ENCODE assay signal across 8 cellular contexts in genomic region chr6:78868124-78868523, GRCh38. TPM values are rescaled to one million over a fixed set of nuclear protein-coding genes. Genes with fewer than 3 reads are reported as not detected.
A peak's percentile ranks its signal among the peaks of the same experiment; 100 is the strongest.
DNase-seq lines count a peak whose midpoint lies in the region; ATAC-seq and TF ChIP-seq lines count a peak whose summit lies in the region.

No MANE protein-coding gene starts in this region.

- H3K27me3 Mint-ChIP-seq in activated naive CD8-positive, alpha-beta T cell treated with anti-CD3 and anti-CD28 coated beads, Interleukin-2, amount 10 ng/mL, durations not matched to agents 7 days and 5 days: no peaks in the 10 kb centered on the region

- H3K27me3 ChIP-seq in heart left ventricle: no peaks in the 10 kb centered on the region
- H3K27me3 ChIP-seq in liver (ENCODE audit: control insufficient read depth in 4 of 4, insufficient read depth in 4 of 4, low read length in 3 of 4): no peaks in the 10 kb centered on the region

- peak overlapping the region; percentile 97 for H3K4me3 Mint-ChIP-seq in activated naive CD8-positive, alpha-beta T cell treated with anti-CD3 and anti-CD28 coated beads, Interleukin-2, amount 10 ng/mL, durations not matched to agents 7 days and 5 days

- TF ChIP-seq POLR2A in heart left ventricle (IDR thresholded peaks at IDR 0.05): no peak

- in situ Hi-C loops in GM13976 (cut with MboI; ENCODE audit: low sequenced_read_pairs, unreplicated experiment): loop anchor here (25.0 kb wide), 1 partner anchor 369 kb away; the partner anchor contains the start of gene HMGN3

- H3K4me1 ChIP-seq in heart left ventricle (peaks cover 0 to 16% (median 6%) of the 10 kb centered on the region in 12 donors), liver (ENCODE audit: control insufficient read depth in 4 of 4, insufficient read depth in 4 of 4, low read length in 3 of 4) (peaks cover 0 to 14% (median 0%) of the 10 kb centered on the region in 4 donors), urinary bladder (ENCODE audit: insufficient read depth) (no peaks in the 10 kb centered on the region)

- H3K36me3 Mint-ChIP-seq in activated naive CD8-positive, alpha-beta T cell treated with anti-CD3 and anti-CD28 coated beads, Interleukin-2, amount 10 ng/mL, durations not matched to agents 7 days and 5 days: peaks cover 3% of the 10 kb centered on the region

- H3K9me3 ChIP-seq in heart left ventricle: no peaks in the 10 kb centered on the region
- no peaks in the 10 kb centered on the region for H3K9me3 ChIP-seq in liver (ENCODE audit: control insufficient read depth in 4 of 4, low read length in 3 of 4)

- H3K4me3 ChIP-seq in heart left ventricle: peak overlapping the region; percentile 65 to 100 (median 88)
- peak overlapping the region; percentile 71 to 98 (median 95) for H3K4me3 ChIP-seq in liver (ENCODE audit: low read depth in 1 of 3, low read length in 3 of 3)
- peak overlapping the region; percentile 92 for H3K4me3 ChIP-seq in urinary bladder (ENCODE audit: low read depth, low read length)

- ATAC-seq in heart left ventricle: no peak
- ATAC-seq in left cardiac atrium: no peak
- no peak for ATAC-seq in activated naive CD8-positive, alpha-beta T cell treated with anti-CD3 and anti-CD28 coated beads, Interleukin-2, amount 10 ng/mL, durations not matched to agents 7 days and 5 days (ENCODE audit: low read depth)
- no peak for ATAC-seq in HG02798 (IDR thresholded peaks at IDR 0.05; ENCODE audit: poor library complexity, unreplicated experiment)

- intact Hi-C loops in heart left ventricle (cut with DNase I): no loop called here
- intact Hi-C loops in left cardiac atrium (cut with DNase I): no loop called here

- 25 to 32% (median 26%) methylated on average over 8 of the region's 8 CpGs for WGBS in heart left ventricle, 4 donors
- WGBS in liver: 53% methylated on average over 8 of the region's 8 CpGs
- 24% methylated on average over 8 of the region's 8 CpGs for WGBS in urinary bladder

- no peak for TF ChIP-seq CTCF in heart left ventricle (IDR thresholded peaks at IDR 0.05)
- no peak for TF ChIP-seq CTCF in liver (IDR thresholded peaks at IDR 0.05; ENCODE audit: low read depth, low read length, missing input control)
- TF ChIP-seq CTCF in GM13976 (IDR thresholded peaks at IDR 0.05; ENCODE audit: borderline replicate concordance, control extremely low read depth, extremely low read depth, insufficient read depth, missing control alignments): no peak

- H3K9me3 Mint-ChIP-seq in activated naive CD8-positive, alpha-beta T cell treated with anti-CD3 and anti-CD28 coated beads, Interleukin-2, amount 10 ng/mL, durations not matched to agents 7 days and 5 days: no peaks in the 10 kb centered on the region

- H3K27ac Mint-ChIP-seq in activated naive CD8-positive, alpha-beta T cell treated with anti-CD3 and anti-CD28 coated beads, Interleukin-2, amount 10 ng/mL, durations not matched to agents 7 days and 5 days: peak overlapping the region; percentile 92

- no peak for TF ChIP-seq RAD21 in liver (IDR thresholded peaks at IDR 0.05)

- H3K27ac ChIP-seq in heart left ventricle: peak overlapping the region in 3 of 12 donors; percentile 45 to 65 (median 65)
- H3K27ac ChIP-seq in liver (ENCODE audit: low read depth in 1 of 2, low read length in 2 of 2): no peak overlapping the region
- H3K27ac ChIP-seq in urinary bladder (ENCODE audit: low read depth): no peak overlapping the region

- H3K4me1 Mint-ChIP-seq in activated naive CD8-positive, alpha-beta T cell treated with anti-CD3 and anti-CD28 coated beads, Interleukin-2, amount 10 ng/mL, durations not matched to agents 7 days and 5 days: peaks cover 21% of the 10 kb centered on the region

- DNase-seq in heart left ventricle (no peak), left cardiac atrium (no peak), GM13976 (ENCODE audit: low spot score) (no peak), NCI-H2227 (lab: John Stamatoyannopoulos, UW; ENCODE audit: unreplicated experiment) (no peak)
- no peak for DNase-seq in activated naive CD8-positive, alpha-beta T cell treated with anti-CD3 and anti-CD28 coated beads, Interleukin-2, amount 10 ng/mL, durations not matched to agents 7 days and 5 days

- peak overlapping the region; percentile 62 to 82 for H3K9ac ChIP-seq in liver (ENCODE audit: low read depth in 1 of 2, low read length in 2 of 2)

- POLR2A ChIA-PET in activated naive CD8-positive, alpha-beta T cell treated with anti-CD3 and anti-CD28 coated beads, Interleukin-2, amount 10 ng/mL, durations not matched to agents 7 days and 5 days (lab: Charles Lee): no interaction called here

- H3K36me3 ChIP-seq in heart left ventricle: peaks cover 0 to 8% (median 0%) of the 10 kb centered on the region in 9 donors
- no peaks in the 10 kb centered on the region for H3K36me3 ChIP-seq in liver (ENCODE audit: control insufficient read depth in 4 of 4, insufficient read depth in 3 of 4, low read depth in 1 of 4, low read length in 3 of 4)
- no peaks in the 10 kb centered on the region for H3K36me3 ChIP-seq in urinary bladder (ENCODE audit: insufficient read depth)

TF ChIP-seq in liver, 16 proteins besides CTCF, POLR2A, EP300 and RAD21:
- TF ChIP-seq HNF4A (conservative IDR thresholded peaks at IDR 0.05): no peak
- no peak for TF ChIP-seq FOXA1 (IDR thresholded peaks at IDR 0.05)
- TF ChIP-seq EGR1 (IDR thresholded peaks at IDR 0.05; ENCODE audit: low read depth in 2 of 2): no peak
- TF ChIP-seq JUND (IDR thresholded peaks at IDR 0.05): no peak
- no peak for TF ChIP-seq FOXA2 (IDR thresholded peaks at IDR 0.05)
- no peak for TF ChIP-seq YY1 (IDR thresholded peaks at IDR 0.05)
- no peak for TF ChIP-seq SP1 (IDR thresholded peaks at IDR 0.05)
- no peak for TF ChIP-seq RXRA (IDR thresholded peaks at IDR 0.05)
- TF ChIP-seq TAF1 (conservative IDR thresholded peaks at IDR 0.05): no peak

RNA-seq across cellular contexts. Expression of gene IRAK1BP1, which starts 0.8 kb away (rescaled TPM):
- total RNA-seq in heart left ventricle (1 to 10 TPM; 2.7 to 5.4 (median 3.4) TPM), left cardiac atrium (1 to 10 TPM; 2.3 to 2.5 TPM), liver (1 to 10 TPM in 1 of 2 donors, under 1 TPM in 1; 0.84 to 2.2 TPM), urinary bladder (25.4 TPM)
- polyA plus RNA-seq in heart left ventricle (1 to 10 TPM; 1.9 to 3.2 TPM), liver (under 1 TPM; 0.46 to 0.71 TPM), urinary bladder (2.7 TPM)
- total RNA-seq in activated naive CD8-positive, alpha-beta T cell treated with anti-CD3 and anti-CD28 coated beads, Interleukin-2, amount 10 ng/mL, durations not matched to agents 7 days and 5 days: 1 to 10 TPM; 3.0 to 3.1 TPM
